8 cellular contexts compared by ENCODE assay signal in genomic region chr1:53158900-53159299, GRCh38. TPM values are rescaled to one million over a fixed set of nuclear protein-coding genes. Genes with fewer than 3 reads are reported as not detected.
"Had no signal": no experiment of that assay in that cellular context is flagged by ENCODE, and none has a peak within 500 bp of the region (broad histone marks: within the 10 kb centered on the region; RNA-seq: fewer than 3 reads in every experiment).

No MANE protein-coding gene starts in this region.

- H2AFZ ChIP-seq: GM23338 had no signal

- H3K9me3 ChIP-seq: HAP-1 had no signal

- H3K36me3 ChIP-seq: HAP-1 had no signal

- H3K4me1 ChIP-seq: HAP-1 had no signal

- ATAC-seq: GM23338, HCT116 had no signal

- FAIRE-seq: H1, HTR-8/SVneo had no signal

- H3K4me2 ChIP-seq: GM23338 had no signal

- H3K4me3 ChIP-seq: GM23338, HAP-1 had no signal

- DNase-seq: H7, KG1 had no signal

RNA-seq across cellular contexts. Expression of gene SLC1A7, which starts 16.5 kb away (rescaled TPM):
- total RNA-seq: GM23338, H1, H7 had no signal
- polyA plus RNA-seq: GM23338, H1, IgD-negative memory B cell had no signal
